ENCODE assay signal across 21 cellular contexts in the genomic region with DNA sequence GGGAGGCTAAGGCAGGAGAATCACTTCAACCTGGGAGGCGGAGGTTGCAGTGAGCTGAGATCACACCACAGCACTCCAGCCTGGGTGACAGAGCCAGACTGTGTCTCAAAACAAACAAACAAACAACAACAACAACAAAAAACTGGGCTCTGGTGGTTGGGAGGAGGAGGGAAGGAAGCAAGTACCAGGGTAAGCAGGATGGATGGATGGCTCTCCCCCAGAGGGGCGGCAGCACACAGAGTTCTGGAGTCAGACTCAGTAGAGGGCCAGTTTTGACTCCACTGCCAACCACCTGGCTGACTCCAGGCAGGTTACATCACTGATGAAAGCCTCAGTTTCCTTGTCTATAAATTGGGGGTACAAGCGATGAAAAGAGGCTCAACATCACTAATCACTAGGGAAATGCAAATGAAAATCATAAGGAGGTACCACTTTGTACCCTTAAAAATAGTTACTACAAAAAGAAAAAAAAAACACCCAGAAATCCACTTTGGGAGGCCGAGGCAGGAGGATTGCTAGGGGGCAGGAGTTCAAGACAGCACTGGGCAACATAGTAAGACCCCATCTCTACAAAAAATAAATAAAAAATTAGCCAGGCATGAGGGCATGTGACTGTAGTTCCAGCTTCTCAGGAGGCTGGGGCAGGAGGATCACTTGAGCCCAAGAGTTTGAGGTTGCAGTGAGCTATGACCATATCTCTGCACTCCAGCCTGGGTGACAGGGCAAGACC. TPM values are rescaled to one million over a fixed set of nuclear protein-coding genes. Genes with fewer than 3 reads are reported as not detected.
"Had no signal": no experiment of that assay in that cellular context is flagged by ENCODE, and none has a peak within 500 bp of the region (broad histone marks: within the 10 kb centered on the region; RNA-seq: fewer than 3 reads in every experiment).

No MANE protein-coding gene starts in this region.

- DNase-seq: activated CD4-positive, alpha-beta memory T cell treated with anti-CD3 and anti-CD28 coated beads for 36 hours; activated CD4-positive, alpha-beta T cell treated with anti-CD3 and anti-CD28 coated beads for 48 hours; activated CD4-positive, CD25-positive, alpha-beta regulatory T cell; activated gamma-delta T cell treated with Interleukin-2 at 50 U/mL for 16 hours; activated T-cell treated with anti-CD3 and anti-CD28 coated beads, Interleukin-2, amount 50 U/mL, for 1 hour; body of pancreas; effector memory CD4-positive, alpha-beta T cell; hippocampal formation; right lobe of liver; small intestine; stimulated activated CD4-positive, alpha-beta T cell treated with anti-CD3 and anti-CD28 coated beads, Interleukin-15, amount 100 ng/mL, for 24 hours; stomach; T-helper 17 cell had no signal

- H3K27me3 ChIP-seq: body of pancreas, esophagus muscularis mucosa, right lobe of liver, stomach, suprapubic skin, tibial nerve had no signal

- H3K9me3 ChIP-seq: body of pancreas, esophagus muscularis mucosa, right lobe of liver, stomach, suprapubic skin, tibial nerve had no signal

- H3K36me3 ChIP-seq: esophagus muscularis mucosa, right lobe of liver, stomach, suprapubic skin, tibial nerve had no signal

- H3K27ac Mint-ChIP-seq: activated CD4-positive, alpha-beta memory T cell treated with anti-CD3 and anti-CD28 coated beads for 36 hours; activated naive CD4-positive, alpha-beta T cell treated with anti-CD3 and anti-CD28 coated beads, Interleukin-2, amount 50 U/mL, for 24 hours; memory B cell; stimulated activated memory B cell treated with anti-CD40 and anti-IgM and Interleukin-4, amounts not matched to agents 10 μg/mL and 1 μg/mL and 100 μg/mL, for 72 hours; T-helper 17 cell had no signal

- H3K4me3 ChIP-seq: body of pancreas, esophagus muscularis mucosa, right lobe of liver, suprapubic skin, tibial nerve had no signal

- H3K9me3 Mint-ChIP-seq: activated CD4-positive, alpha-beta memory T cell treated with anti-CD3 and anti-CD28 coated beads for 36 hours; activated naive CD4-positive, alpha-beta T cell treated with anti-CD3 and anti-CD28 coated beads, Interleukin-2, amount 50 U/mL, for 24 hours; memory B cell; natural killer cell treated with Interleukin-12 subunit alpha and Interleukin-12 subunit beta and Interleukin-15 and Interleukin-18, amount 100 ng/mL, for 72 hours; stimulated activated memory B cell treated with anti-CD40 and anti-IgM and Interleukin-4, amounts not matched to agents 10 μg/mL and 1 μg/mL and 100 μg/mL, for 72 hours had no signal

- H3K36me3 Mint-ChIP-seq: activated naive CD4-positive, alpha-beta T cell treated with anti-CD3 and anti-CD28 coated beads, Interleukin-2, amount 50 U/mL, for 24 hours; memory B cell; natural killer cell treated with Interleukin-12 subunit alpha and Interleukin-12 subunit beta and Interleukin-15 and Interleukin-18, amount 100 ng/mL, for 72 hours; stimulated activated memory B cell treated with anti-CD40 and anti-IgM and Interleukin-4, amounts not matched to agents 10 μg/mL and 1 μg/mL and 100 μg/mL, for 72 hours had no signal

- H3K4me3 Mint-ChIP-seq: activated CD4-positive, alpha-beta memory T cell treated with anti-CD3 and anti-CD28 coated beads for 36 hours; activated naive CD4-positive, alpha-beta T cell treated with anti-CD3 and anti-CD28 coated beads, Interleukin-2, amount 50 U/mL, for 24 hours; memory B cell; stimulated activated memory B cell treated with anti-CD40 and anti-IgM and Interleukin-4, amounts not matched to agents 10 μg/mL and 1 μg/mL and 100 μg/mL, for 72 hours; T-helper 17 cell had no signal

- ATAC-seq: body of pancreas; natural killer cell treated with Interleukin-12 subunit alpha and Interleukin-12 subunit beta and Interleukin-15 and Interleukin-18, amount 100 ng/mL, for 72 hours; right lobe of liver; stimulated activated memory B cell treated with anti-CD40 and anti-IgM and Interleukin-4, amounts not matched to agents 10 μg/mL and 1 μg/mL and 100 μg/mL, for 72 hours; T-helper 17 cell had no signal

- H3K27ac ChIP-seq: body of pancreas, parathyroid adenoma, right lobe of liver, suprapubic skin had no signal

- H3K9ac ChIP-seq: parathyroid adenoma had no signal

RNA-seq across cellular contexts. Expression of a gene that starts 3.2 kb away (rescaled TPM):
- total RNA-seq: body of pancreas had no signal

RNA-seq across cellular contexts. Expression of a gene that starts 39.9 kb away (rescaled TPM):
- total RNA-seq: activated CD4-positive, alpha-beta memory T cell treated with anti-CD3 and anti-CD28 coated beads for 36 hours; natural killer cell treated with Interleukin-12 subunit alpha and Interleukin-12 subunit beta and Interleukin-15 and Interleukin-18, amount 100 ng/mL, for 72 hours; T-helper 17 cell had no signal
